Comparison of ENCODE assay signal across 14 cellular contexts in genomic region chr4:66187175-66187720, GRCh38.
"Had no signal": no experiment of that assay in that cellular context is flagged by ENCODE, and none has a peak within 500 bp of the region (broad histone marks: within the 10 kb centered on the region; RNA-seq: fewer than 3 reads in every experiment).

No MANE protein-coding gene starts in this region.

- H3K27me3 ChIP-seq: brain microvascular endothelial cell, esophagus muscularis mucosa, left lung, tibial nerve had no signal

- H3K36me3 ChIP-seq: brain microvascular endothelial cell, esophagus muscularis mucosa, left lung, tibial nerve had no signal

- H3K4me3 ChIP-seq: esophagus muscularis mucosa, left lung, tibial nerve had no signal

- DNase-seq: activated CD4-positive, CD25-positive, alpha-beta regulatory T cell treated with anti-CD3 and anti-CD28 coated beads, Interleukin-2, amount 50 U/mL, for 72 hours; activated naive CD4-positive, alpha-beta T cell treated with Interleukin-2 at 50 U/mL for 16 hours; anterior cingulate cortex; brain microvascular endothelial cell; cortex of kidney; effector CD4-positive, alpha-beta T cell; naive thymus-derived CD4-positive, alpha-beta T cell; retina; stimulated activated CD4-positive, alpha-beta T cell treated with anti-CD3 and anti-CD28 coated beads, Interleukin-15, amount 100 ng/mL, for 24 hours; stimulated activated CD4-positive, alpha-beta T cell treated with anti-CD3 and anti-CD28 coated beads, Interleukin-4, amount 100 ng/mL, for 24 hours; stimulated activated naive CD4-positive, alpha-beta T cell had no signal
